ENCODE assay signal across 1 cellular context in the genomic region with DNA sequence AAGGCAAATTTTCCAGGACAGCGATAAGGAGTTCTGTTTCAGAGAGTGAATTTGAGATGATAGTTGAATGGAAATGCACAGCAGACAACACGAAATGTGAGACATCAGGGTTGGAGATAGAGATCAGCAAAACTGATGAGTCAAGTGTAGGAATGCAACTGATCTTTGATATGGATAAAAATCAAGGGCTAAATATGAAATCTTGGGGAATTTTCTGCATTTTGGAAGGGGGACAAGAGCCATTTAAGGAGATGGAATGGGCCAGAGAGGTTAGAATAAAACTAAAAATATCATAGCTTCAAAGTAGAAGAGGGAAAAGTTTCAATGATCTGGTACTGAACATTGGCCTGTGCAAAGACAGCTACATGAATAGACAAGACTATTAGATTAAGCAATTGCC.
TF ChIP-seq lines count a peak whose summit lies in the region.

No MANE protein-coding gene starts in this region.

TF ChIP-seq in A549, 52 proteins besides CTCF, POLR2A, EP300 and RAD21:
- no peak for TF ChIP-seq NFE2L2 (conservative IDR thresholded peaks at IDR 0.05; ENCODE audit: low read length)
- peak; percentile 63; the same call in 1 of the 2 replicates for TF ChIP-seq GATA3 (IDR thresholded peaks at IDR 0.05; ENCODE audit: borderline replicate concordance)
